8 cellular contexts compared by ENCODE assay signal in the genomic region with DNA sequence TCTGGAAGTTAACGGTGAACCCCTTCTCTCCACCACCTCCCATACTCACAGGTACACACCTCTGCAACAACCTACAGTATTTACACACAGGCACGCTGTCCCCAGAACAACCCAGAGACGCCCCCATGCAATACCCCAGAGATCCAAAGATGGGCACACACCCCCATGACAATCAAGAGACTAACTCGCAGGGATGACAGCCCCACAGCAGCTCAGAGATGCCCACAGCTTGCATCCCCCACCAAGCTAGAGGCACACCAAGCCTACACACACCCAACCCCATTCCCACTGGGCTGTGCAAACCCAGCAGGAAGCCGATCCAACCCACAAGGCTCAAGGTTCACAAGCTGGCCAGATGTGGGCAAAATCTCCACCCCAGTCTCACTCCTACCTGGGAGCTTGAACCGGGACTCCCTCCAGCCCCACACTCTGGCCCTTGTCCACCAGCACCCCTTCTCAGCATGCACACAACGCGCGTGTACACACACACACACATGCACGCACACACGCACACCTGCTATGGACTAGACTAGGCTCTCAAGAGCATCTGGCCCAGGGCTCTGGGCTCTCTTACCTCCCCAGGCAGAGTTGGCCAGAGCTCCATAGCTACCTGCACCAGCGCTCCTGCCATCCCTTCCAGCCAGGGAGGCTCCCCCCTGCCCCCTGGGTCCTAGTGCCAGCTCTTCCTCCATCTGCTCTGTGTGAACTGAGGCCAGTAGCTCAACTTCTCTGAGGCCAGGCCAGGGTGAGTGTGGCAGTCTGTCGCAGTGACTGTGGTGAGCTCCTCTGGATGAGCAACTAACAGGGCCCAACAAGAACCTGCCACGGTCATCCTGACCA. TPM values are rescaled to one million over a fixed set of nuclear protein-coding genes. Genes with fewer than 3 reads are reported as not detected.
DNase-seq lines count a peak whose midpoint lies in the region; ATAC-seq, FAIRE-seq and TF ChIP-seq lines count a peak whose summit lies in the region.

No MANE protein-coding gene starts in this region.

- no peak overlapping the region for H3K14ac ChIP-seq in neuronal stem cell (ENCODE audit: low read length)

- H2BK12ac ChIP-seq in neuronal stem cell (ENCODE audit: low read length), result no peak overlapping the region

- H3K79me1 ChIP-seq in neuronal stem cell (ENCODE audit: low read depth, low read length), result no peaks in the 10 kb centered on the region

- peak overlapping the region; percentile 46 for H3K9ac ChIP-seq in neuronal stem cell (ENCODE audit: low read depth, low read length, poor library complexity)

- H3K4me1 ChIP-seq in heart left ventricle, result peaks cover 0 to 36% (median 24%) of the 10 kb centered on the region in 12 donors
- H3K4me1 ChIP-seq in neuronal stem cell (ENCODE audit: control insufficient read depth in 2 of 2, insufficient read depth in 1 of 2, low read depth in 1 of 2, low read length in 2 of 2), result peaks cover 8 to 16% of the 10 kb centered on the region in 2 donors

- H3K27me3 ChIP-seq in heart left ventricle, result no peaks in the 10 kb centered on the region
- H3K27me3 ChIP-seq in neuronal stem cell (ENCODE audit: control insufficient read depth in 3 of 3, insufficient read depth in 3 of 3, low read depth in 1 of 3, low read length in 3 of 3), result peaks cover 0 to 35% (median 16%) of the 10 kb centered on the region in 3 experiments

- DNase-seq in heart left ventricle, result no peak
- DNase-seq in Right ventricle myocardium superior, result no peak
- DNase-seq in NCI-H748 treated with DMSO at 0.1 percent for 48 hours (lab: John Stamatoyannopoulos, UW), result peak; percentile 16
- peak; percentile 63 for DNase-seq in ecto neural progenitor cell (ENCODE audit: low spot score)
- DNase-seq in neuronal stem cell (ENCODE audit: low spot score), result no peak
- DNase-seq in RCC 7860 (ENCODE audit: low spot score), result no peak
- no peak for DNase-seq in activated gamma-delta T cell treated with Interleukin-2 at 50 U/mL for 16 hours
- no peak for DNase-seq in COLO829 (ENCODE audit: low spot score)

- FAIRE-seq in RCC 7860 (lab: Jason Lieb, UNC), result no peak

- H3K27ac ChIP-seq in heart left ventricle (peak overlapping the region in 1 of 12 donors; percentile 67), neuronal stem cell (replicated peaks; ENCODE audit: low read length) (no peak overlapping the region)

- TF ChIP-seq CTCF in heart left ventricle (IDR thresholded peaks at IDR 0.05), result no peak

- peak overlapping the region; percentile 34 for H2BK15ac ChIP-seq in neuronal stem cell (ENCODE audit: low read length)

- peak overlapping the region; percentile 5 for H3K23ac ChIP-seq in neuronal stem cell (ENCODE audit: low read depth, low read length, poor library complexity)

- H3K18ac ChIP-seq in neuronal stem cell (ENCODE audit: low read length), result peak overlapping the region; percentile 65

- TF ChIP-seq POLR2A in heart left ventricle (IDR thresholded peaks at IDR 0.05), result no peak

- H3K36me3 ChIP-seq in heart left ventricle (no peaks in the 10 kb centered on the region), neuronal stem cell (replicated peaks in 1 of 2; ENCODE audit: control insufficient read depth in 2 of 2, insufficient read depth in 2 of 2, low read length in 2 of 2) (no peaks in the 10 kb centered on the region)

- no peak overlapping the region for H4K8ac ChIP-seq in neuronal stem cell (ENCODE audit: low read depth, low read length)

- intact Hi-C loops in heart left ventricle (cut with DNase I), result loop anchor here in 1 of 10 donors (5.0 kb wide), 1 partner anchor 40 kb away; no protein-coding TSS in a partner anchor
- intact Hi-C loops in Right ventricle myocardium superior (cut with DNase I), result no loop called here

- H3K4me2 ChIP-seq in neuronal stem cell (ENCODE audit: insufficient read depth, low read length, poor library complexity, severe bottlenecking), result peak overlapping the region; percentile 76

- WGBS in heart left ventricle, 4 donors, result 52 to 62% (median 58%) methylated on average over 12 to 14 of the region's 14 CpGs
- no CpG with 5 or more reads among the region's 14 CpGs for WGBS in neuronal stem cell (ENCODE audit: extremely low coverage in 2 of 2, insufficient read length in 2 of 2, insufficient replicate concordance in 1 of 2), 2 donors

- H2BK120ac ChIP-seq in neuronal stem cell (ENCODE audit: low read depth, low read length), result no peak overlapping the region

- no peaks in the 10 kb centered on the region for H3K9me3 ChIP-seq in heart left ventricle
- H3K9me3 ChIP-seq in neuronal stem cell (replicated peaks in 1 of 2; ENCODE audit: control insufficient read depth in 2 of 2, insufficient read depth in 1 of 2, low read depth in 1 of 2, low read length in 2 of 2), result no peaks in the 10 kb centered on the region

- peak overlapping the region in 11 of 12 donors; percentile 42 to 86 (median 65) for H3K4me3 ChIP-seq in heart left ventricle
- peak overlapping the region; percentile 38 to 70 for H3K4me3 ChIP-seq in neuronal stem cell (ENCODE audit: low read length in 2 of 2)

- peak overlapping the region; percentile 33 for H2BK5ac ChIP-seq in neuronal stem cell (ENCODE audit: low read length)

- ATAC-seq in heart left ventricle (no peak), Right ventricle myocardium superior (ENCODE audit: poor library complexity) (no peak)

- peak overlapping the region; percentile 81 for H2AFZ ChIP-seq in neuronal stem cell (ENCODE audit: low read length)

- H3K4ac ChIP-seq in neuronal stem cell (ENCODE audit: low read length), result no peak overlapping the region

- H2AK5ac ChIP-seq in neuronal stem cell (ENCODE audit: low read depth, low read length), result no peak overlapping the region

- H4K91ac ChIP-seq in neuronal stem cell (ENCODE audit: low read depth, low read length, poor library complexity), result no peak overlapping the region

RNA-seq across cellular contexts. Expression of gene STARD10, which starts 11.5 kb away (rescaled TPM):
- total RNA-seq in heart left ventricle, result 10 to 100 TPM; 35.2 to 78.8 (median 55.2) TPM
- polyA plus RNA-seq in heart left ventricle, result 100 to 1,000 TPM in 1 of 2 donors, 10 to 100 TPM in 1; 35.9 to 237 TPM
- 117 TPM for total RNA-seq in Right ventricle myocardium superior
- polyA plus RNA-seq in neuronal stem cell (2013, experiment 1 of 2), result 19.9 TPM
- 17.9 TPM for polyA plus RNA-seq in neuronal stem cell (2013, experiment 2 of 2)

RNA-seq across cellular contexts. Expression of gene ARAP1, which starts 30.1 kb away (rescaled TPM):
- 100 to 1,000 TPM in 2 of 9 donors, 10 to 100 TPM in 7; 35.4 to 116 (median 44.0) TPM for total RNA-seq in heart left ventricle
- polyA plus RNA-seq in heart left ventricle, result 10 to 100 TPM; 37.7 to 42.0 TPM
- total RNA-seq in Right ventricle myocardium superior, result 58.0 TPM
- 15.2 TPM for polyA plus RNA-seq in neuronal stem cell (2013, experiment 1 of 2)
- 15.9 TPM for polyA plus RNA-seq in neuronal stem cell (2013, experiment 2 of 2)

RNA-seq across cellular contexts. Expression of gene ATG16L2, which starts 31.9 kb away (rescaled TPM):
- total RNA-seq in heart left ventricle (10 to 100 TPM in 7 of 9 donors, 1 to 10 TPM in 2; 6.0 to 28.9 (median 13.2) TPM), Right ventricle myocardium superior (16.8 TPM)
- polyA plus RNA-seq in heart left ventricle, result 10 to 100 TPM in 1 of 2 donors, 1 to 10 TPM in 1; 8.3 to 24.2 TPM
- 18.3 TPM for polyA plus RNA-seq in neuronal stem cell (2013, experiment 1 of 2)
- 16.1 TPM for polyA plus RNA-seq in neuronal stem cell (2013, experiment 2 of 2)

Comparison
In these comparisons a context has a peak if more than half of its experiments do, and no peak if none do; other contexts are left out.
1. DNase-seq: peak in NCI-H748 treated with DMSO at 0.1 percent for 48 hours (single experiment) and ecto neural progenitor cell (single experiment); none in heart left ventricle (0 of 5), Right ventricle myocardium superior (single experiment), neuronal stem cell (single experiment), RCC 7860 (single experiment), activated gamma-delta T cell treated with Interleukin-2 at 50 U/mL for 16 hours (single experiment) and COLO829 (single experiment).